Comparison of ENCODE assay signal across 1 cellular context in the genomic region with DNA sequence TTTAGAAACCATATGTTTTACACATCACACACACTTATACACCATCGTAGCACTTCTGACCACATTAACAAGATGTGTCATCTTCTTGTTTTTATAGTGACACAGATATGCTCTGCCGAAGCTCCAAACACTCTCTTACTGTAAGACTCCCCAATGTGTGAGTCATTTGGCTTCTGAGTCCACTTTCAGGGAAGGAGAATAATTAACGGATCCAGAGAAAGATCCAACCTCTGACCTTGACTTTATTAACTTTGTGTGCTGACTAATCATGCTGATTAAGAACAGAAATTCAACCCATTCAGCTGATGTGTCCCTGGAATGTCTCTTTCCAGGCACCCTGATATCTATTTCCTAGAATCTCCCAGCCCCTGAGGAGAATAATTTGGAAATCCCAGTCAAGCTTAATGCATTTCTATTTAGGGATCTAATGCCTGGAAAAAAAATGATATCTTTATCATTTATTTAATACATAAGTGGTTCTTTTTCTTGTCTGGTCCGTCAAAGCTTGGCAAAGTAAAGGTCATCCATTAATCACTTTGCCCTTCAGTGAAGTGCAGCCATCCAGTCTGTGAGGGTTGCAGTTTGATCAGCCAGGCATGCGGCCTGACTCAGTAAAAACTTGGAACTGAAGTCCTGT.
TF ChIP-seq lines count a peak whose summit lies in the region.

No MANE protein-coding gene starts in this region.

TF ChIP-seq in liver, 16 proteins besides CTCF, POLR2A, EP300 and RAD21:
- TF ChIP-seq, protein P1, sequence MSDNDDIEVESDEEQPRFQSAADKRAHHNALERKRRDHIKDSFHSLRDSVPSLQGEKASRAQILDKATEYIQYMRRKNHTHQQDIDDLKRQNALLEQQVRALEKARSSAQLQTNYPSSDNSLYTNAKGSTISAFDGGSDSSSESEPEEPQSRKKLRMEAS (IDR thresholded peaks at IDR 0.05): no peak
- peak; percentile 37 for TF ChIP-seq NR2F2 (IDR thresholded peaks at IDR 0.05)
